34 cellular contexts compared by ENCODE assay signal in the genomic region with DNA sequence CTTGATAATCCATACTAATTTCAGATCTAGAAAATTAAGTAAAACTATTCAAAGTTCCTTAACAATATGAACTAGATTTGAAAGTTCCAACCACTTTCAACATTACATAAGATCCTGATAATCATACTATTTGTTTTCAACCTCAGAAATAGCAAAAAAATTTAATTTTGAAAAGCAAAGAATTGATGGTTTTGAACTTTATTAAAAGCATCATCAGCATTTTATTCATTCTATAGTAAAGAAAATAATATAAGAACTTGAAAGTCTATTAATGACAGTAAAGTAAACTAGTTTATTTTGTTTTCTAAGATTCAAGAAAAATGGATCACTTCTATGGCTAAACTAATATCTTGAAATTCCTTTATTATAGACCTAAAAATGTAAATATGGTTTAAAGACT. TPM values are rescaled to one million over a fixed set of nuclear protein-coding genes. Genes with fewer than 3 reads are reported as not detected.
"Had no signal": no experiment of that assay in that cellular context is flagged by ENCODE, and none has a peak within 500 bp of the region (broad histone marks: within the 10 kb centered on the region; RNA-seq: fewer than 3 reads in every experiment).

No MANE protein-coding gene starts in this region.

- H3K27ac ChIP-seq: neural progenitor cell, neutrophil, pancreas, prostate gland, right atrium auricular region, skin epidermis, spleen, suprapubic skin, testis, tibial artery, transverse colon, upper lobe of left lung, vagina had no signal

- H3K4me3 Mint-ChIP-seq: naive thymus-derived CD4-positive, alpha-beta T cell; natural killer cell; nephron; neural progenitor cell; stimulated activated memory B cell treated with anti-CD40 and anti-IgM and Interleukin-4, amounts not matched to agents 10 μg/mL and 1 μg/mL and 100 μg/mL, for 72 hours; stimulated activated naive CD8-positive, alpha-beta T cell treated with anti-CD3 and anti-CD28 coated beads, Interleukin-15, amount 100 ng/mL, for 72 hours had no signal

- H3K4me2 ChIP-seq: neural progenitor cell, smooth muscle cell had no signal

- H3K4me1 Mint-ChIP-seq: naive thymus-derived CD4-positive, alpha-beta T cell; natural killer cell; nephron; stimulated activated memory B cell treated with anti-CD40 and anti-IgM and Interleukin-4, amounts not matched to agents 10 μg/mL and 1 μg/mL and 100 μg/mL, for 72 hours; stimulated activated naive CD8-positive, alpha-beta T cell treated with anti-CD3 and anti-CD28 coated beads, Interleukin-15, amount 100 ng/mL, for 72 hours had no signal

- H2AFZ ChIP-seq: neural progenitor cell had no signal

- H3K9me3 ChIP-seq: neutrophil, pancreas, prostate gland, suprapubic skin, testis, tibial artery, transverse colon, upper lobe of left lung, vagina had no signal

- H3K27me3 Mint-ChIP-seq: naive thymus-derived CD4-positive, alpha-beta T cell; stimulated activated memory B cell treated with anti-CD40 and anti-IgM and Interleukin-4, amounts not matched to agents 10 μg/mL and 1 μg/mL and 100 μg/mL, for 72 hours; stimulated activated naive CD8-positive, alpha-beta T cell treated with anti-CD3 and anti-CD28 coated beads, Interleukin-15, amount 100 ng/mL, for 72 hours had no signal

- ATAC-seq: naive thymus-derived CD4-positive, alpha-beta T cell; natural killer cell; pancreas; sciatic nerve; stimulated activated memory B cell treated with anti-CD40 and anti-IgM and Interleukin-4, amounts not matched to agents 10 μg/mL and 1 μg/mL and 100 μg/mL, for 72 hours; stimulated activated naive CD8-positive, alpha-beta T cell treated with anti-CD3 and anti-CD28 coated beads, Interleukin-15, amount 100 ng/mL, for 72 hours; stimulated activated naive CD8-positive, alpha-beta T cell treated with anti-CD3 and anti-CD28 coated beads, Interleukin-15, Interleukin-2, amounts not matched to agents 100 U/mL and 50 U/mL, for 24 hours had no signal

- H3K27me3 ChIP-seq: neural progenitor cell, neutrophil, pancreas, right atrium auricular region, spleen, suprapubic skin, testis, tibial artery, transverse colon, upper lobe of left lung, vagina had no signal

- FAIRE-seq: pancreas, urothelium cell line had no signal

- H3K36me3 Mint-ChIP-seq: neural progenitor cell; stimulated activated memory B cell treated with anti-CD40 and anti-IgM and Interleukin-4, amounts not matched to agents 10 μg/mL and 1 μg/mL and 100 μg/mL, for 72 hours had no signal

- H3K27ac Mint-ChIP-seq: naive thymus-derived CD4-positive, alpha-beta T cell; natural killer cell; nephron; neural progenitor cell; stimulated activated memory B cell treated with anti-CD40 and anti-IgM and Interleukin-4, amounts not matched to agents 10 μg/mL and 1 μg/mL and 100 μg/mL, for 72 hours; stimulated activated naive CD8-positive, alpha-beta T cell treated with anti-CD3 and anti-CD28 coated beads, Interleukin-15, amount 100 ng/mL, for 72 hours had no signal

- H3K36me3 ChIP-seq: neural progenitor cell, neutrophil, pancreas, prostate gland, right atrium auricular region, spleen, suprapubic skin, tibial artery, transverse colon, upper lobe of left lung, vagina had no signal

- H3K9ac ChIP-seq: neural progenitor cell had no signal

- H3K4me1 ChIP-seq: neural progenitor cell, pancreas, prostate gland, right atrium auricular region, spleen, suprapubic skin, testis, tibial artery, transverse colon, upper lobe of left lung, vagina had no signal

- DNase-seq: naive thymus-derived CD4-positive, alpha-beta T cell; natural killer cell; nucleus accumbens; pancreas; retina; spleen; stimulated activated CD4-positive, alpha-beta T cell treated with anti-CD3 and anti-CD28 coated beads, Interleukin-12 subunit alpha, Interleukin-12 subunit beta, amount 100 ng/mL, for 4 hours; stimulated activated CD4-positive, alpha-beta T cell treated with anti-CD3 and anti-CD28 coated beads, Interleukin-1b, Interleukin-23, amount 100 ng/mL, for 48 hours; stimulated activated CD4-positive, alpha-beta T cell treated with anti-CD3 and anti-CD28 coated beads, Interleukin-4, amount 100 ng/mL, for 1 hour; stimulated activated CD4-positive, alpha-beta T cell treated with anti-CD3 and anti-CD28 coated beads, Interleukin-4, amount 100 ng/mL, for 4 hours; stimulated activated CD8-positive, alpha-beta memory T cell treated with anti-CD3 and anti-CD28 coated beads, Interleukin-4, amount 100 ng/mL, for 48 hours; stimulated activated naive CD8-positive, alpha-beta T cell treated with anti-CD3 and anti-CD28 coated beads, Interleukin-15, amount 100 ng/mL, for 72 hours; stimulated activated naive CD8-positive, alpha-beta T cell treated with anti-CD3 and anti-CD28 coated beads, Interleukin-15, Interleukin-2, amounts not matched to agents 100 U/mL and 50 U/mL, for 24 hours; substantia nigra; testis; tibial artery; transverse colon; upper lobe of left lung had no signal

- H3K9me3 Mint-ChIP-seq: neural progenitor cell had no signal

- H3K4me3 ChIP-seq: neural progenitor cell, pancreas, prostate gland, right atrium auricular region, skin epidermis, smooth muscle cell, spleen, suprapubic skin, testis, tibial artery, transverse colon, upper lobe of left lung, vagina had no signal

RNA-seq across cellular contexts. Expression of gene EYS, which starts 26.8 kb away (rescaled TPM):
- total RNA-seq: osteocyte, posterior vena cava, pulmonary artery endothelial cell, right atrium auricular region, suprapubic skin, ureter, vagina had no signal
